In genomic region chr1:208899438-208899837, GRCh38 we compare ENCODE assay signal across 28 cellular contexts.
"Had no signal": no experiment of that assay in that cellular context is flagged by ENCODE, and none has a peak within 500 bp of the region (broad histone marks: within the 10 kb centered on the region; RNA-seq: fewer than 3 reads in every experiment).

No MANE protein-coding gene starts in this region.

- H3K4me1 Mint-ChIP-seq: endodermal cell had no signal

- ATAC-seq: effector memory CD8-positive, alpha-beta T cell; foreskin keratinocyte; gastrocnemius medialis; gastroesophageal sphincter; heart left ventricle; heart right ventricle had no signal

- H3K27me3 ChIP-seq: colonic mucosa, esophagus muscularis mucosa, esophagus squamous epithelium, foreskin keratinocyte, gastrocnemius medialis, gastroesophageal sphincter, heart left ventricle, heart right ventricle had no signal

- H3K9me3 ChIP-seq: colonic mucosa, esophagus muscularis mucosa, gastrocnemius medialis, gastroesophageal sphincter had no signal

- FAIRE-seq: colon, endometrium, endothelial cell of umbilical vein, frontal cortex had no signal

- H3K4me1 ChIP-seq: colonic mucosa, esophagus muscularis mucosa, esophagus squamous epithelium, foreskin keratinocyte, gastrocnemius medialis, gastroesophageal sphincter, heart left ventricle, heart right ventricle had no signal

- H3K27ac Mint-ChIP-seq: dendritic cell treated with granulocyte-macrophage colony-stimulating factor and Interleukin-4, amounts not matched to agents 40 ng/mL and 50 ng/mL, for 4 days; effector memory CD8-positive, alpha-beta T cell; endodermal cell had no signal

- H3K27ac ChIP-seq: colonic mucosa, coronary artery, dorsolateral prefrontal cortex, epithelial cell of prostate, esophagus muscularis mucosa, esophagus squamous epithelium, foreskin keratinocyte, gastrocnemius medialis, gastroesophageal sphincter, heart left ventricle, heart right ventricle had no signal

- H3K36me3 ChIP-seq: colonic mucosa, esophagus muscularis mucosa, esophagus squamous epithelium, gastrocnemius medialis, gastroesophageal sphincter, heart left ventricle, heart right ventricle had no signal

- H3K27me3 Mint-ChIP-seq: dendritic cell treated with granulocyte-macrophage colony-stimulating factor and Interleukin-4, amounts not matched to agents 40 ng/mL and 50 ng/mL, for 4 days; effector memory CD8-positive, alpha-beta T cell had no signal

- DNase-seq: colonic mucosa; cortex of kidney; dermis blood vessel endothelial cell; dorsolateral prefrontal cortex; effector CD4-positive, alpha-beta T cell; effector CD8-positive, alpha-beta T cell; effector memory CD4-positive, alpha-beta T cell; effector memory CD8-positive, alpha-beta T cell; endodermal cell; erythroblast; esophagus squamous epithelium; foreskin fibroblast; foreskin keratinocyte; foreskin melanocyte; gastrocnemius medialis; glutamatergic neuron; head of caudate nucleus; heart left ventricle; heart right ventricle had no signal

- H3K4me3 Mint-ChIP-seq: dendritic cell treated with granulocyte-macrophage colony-stimulating factor and Interleukin-4, amounts not matched to agents 40 ng/mL and 50 ng/mL, for 4 days; effector memory CD8-positive, alpha-beta T cell; endodermal cell had no signal

- H3K4me3 ChIP-seq: colonic mucosa, coronary artery, dorsolateral prefrontal cortex, esophagus muscularis mucosa, esophagus squamous epithelium, gastrocnemius medialis, gastroesophageal sphincter, heart left ventricle, heart right ventricle had no signal
